21 cellular contexts compared by ENCODE assay signal in genomic region chr3:161070980-161071663, GRCh38. TPM values are rescaled to one million over a fixed set of nuclear protein-coding genes. Genes with fewer than 3 reads are reported as not detected.
A peak's percentile ranks its signal among the peaks of the same experiment; 100 is the strongest.
DNase-seq lines count a peak whose midpoint lies in the region; ATAC-seq and TF ChIP-seq lines count a peak whose summit lies in the region.
"Had no signal": no experiment of that assay in that cellular context is flagged by ENCODE, and none has a peak within 500 bp of the region (broad histone marks: within the 10 kb centered on the region; RNA-seq: fewer than 3 reads in every experiment).

No MANE protein-coding gene starts in this region.

- no peaks in the 10 kb centered on the region for H3K27me3 ChIP-seq in ascending aorta

- no peak for ATAC-seq in GM19351 (IDR thresholded peaks at IDR 0.05; ENCODE audit: unreplicated experiment)
- ATAC-seq: activated T-helper 17 cell treated with anti-CD3 and anti-CD28 coated beads, Interleukin-2, amount 50 U/mL, for 72 hours; esophagus mucosa; naive thymus-derived CD4-positive, alpha-beta T cell; SK-N-SH treated with all-trans-retinoic acid at 6 μM for 48 hours had no signal

- DNase-seq in NOMO-1 (lab: John Stamatoyannopoulos, UW; ENCODE audit: unreplicated experiment in 2 of 2) (peak; percentile 17 to 73), NOMO-1 treated with dmso at 0.1 percent for 144 hours (lab: John Stamatoyannopoulos, UW; ENCODE audit: unreplicated experiment) (no peak), NCI-H446 treated with DMSO at 0.1 percent for 48 hours (lab: John Stamatoyannopoulos, UW) (peak; percentile 13), ascending aorta (ENCODE audit: low spot score in 2 of 2) (no peak), inferior parietal cortex (ENCODE audit: extremely low spot score) (peak; percentile 31), posterior vena cava (ENCODE audit: low spot score) (no peak), NCI-H526 (lab: John Stamatoyannopoulos, UW) (no peak)
- DNase-seq: 8988T; activated CD4-positive, alpha-beta T cell treated with anti-CD3 and anti-CD28 coated beads, Interleukin-2, amount 10 ng/mL, durations not matched to agents 24 days and 14 days; effector CD8-positive, alpha-beta T cell; GF-D8; hippocampal formation; immature natural killer cell; KBM-7; naive thymus-derived CD4-positive, alpha-beta T cell; nucleus accumbens; T-helper 2 cell had no signal

- H3K4me1 ChIP-seq in ascending aorta, result peaks cover 6 to 16% of the 10 kb centered on the region in 2 donors

- TF ChIP-seq CTCF in ascending aorta (IDR thresholded peaks at IDR 0.05), result no peak

- H3K9me3 ChIP-seq in ascending aorta, result no peaks in the 10 kb centered on the region

- H3K27ac ChIP-seq in ascending aorta, result peak overlapping the region; percentile 36 to 61

- intact Hi-C loops in ascending aorta (cut with DNase I) (loop anchor here (2.0 kb wide), 1 partner anchor 34 kb away; the partner anchor contains the start of gene B3GALNT1), posterior vena cava (cut with DNase I) (loop anchor here in 1 of 2 donors (10.0 kb wide), 1 partner anchor 994 kb away; no protein-coding TSS in a partner anchor)

- no peaks in the 10 kb centered on the region for H3K36me3 ChIP-seq in ascending aorta

- no peak overlapping the region for H3K4me3 ChIP-seq in ascending aorta

RNA-seq across cellular contexts. Expression of gene B3GALNT1, which starts 34.0 kb away (rescaled TPM):
- total RNA-seq in ascending aorta, result 55.6 TPM
- total RNA-seq in posterior vena cava, result 10 to 100 TPM; 12.7 to 14.7 TPM

Comparison
In these comparisons a context has a peak if more than half of its experiments do, and no peak if none do; other contexts are left out.
1. DNase-seq: peak in NOMO-1 (2 of 2), NCI-H446 treated with DMSO at 0.1 percent for 48 hours (single experiment) and inferior parietal cortex (single experiment); none in NOMO-1 treated with dmso at 0.1 percent for 144 hours (single experiment), ascending aorta (0 of 2), posterior vena cava (single experiment) and NCI-H526 (0 of 2).